Comparison of ENCODE assay signal across 24 cellular contexts in the genomic region with DNA sequence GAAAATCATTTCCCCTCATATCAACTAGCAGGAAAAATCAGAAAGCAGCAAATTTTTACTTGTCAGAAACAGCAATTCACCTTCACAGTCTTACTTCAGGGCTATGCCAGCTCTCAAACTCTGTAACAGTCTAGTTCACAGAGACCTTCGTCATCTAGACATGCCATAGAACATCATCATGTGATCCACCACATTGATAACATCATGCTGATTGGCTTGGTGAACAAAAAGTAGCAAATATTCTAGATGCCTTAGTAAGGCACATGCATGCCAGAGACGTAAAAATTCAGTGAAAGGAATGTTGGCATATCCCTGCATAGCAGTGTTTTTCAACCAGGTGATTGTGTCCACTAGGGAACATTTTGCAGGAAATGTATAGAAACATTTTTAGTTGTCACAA.
"Had no signal": no experiment of that assay in that cellular context is flagged by ENCODE, and none has a peak within 500 bp of the region (broad histone marks: within the 10 kb centered on the region; RNA-seq: fewer than 3 reads in every experiment).

No MANE protein-coding gene starts in this region.

- H3K4me3 ChIP-seq: coronary artery, dorsolateral prefrontal cortex, esophagus muscularis mucosa, gastrocnemius medialis, heart right ventricle, left lung, lung, mucosa of descending colon had no signal

- ATAC-seq: gastrocnemius medialis, heart right ventricle, left cardiac atrium, left ventricle myocardium superior, mucosa of descending colon had no signal

- H3K36me3 ChIP-seq: esophagus muscularis mucosa, gastrocnemius medialis, heart right ventricle, left lung had no signal

- FAIRE-seq: colon, endothelial cell of umbilical vein, islet of Langerhans, keratinocyte had no signal

- H3K27ac ChIP-seq: coronary artery, dorsolateral prefrontal cortex, esophagus muscularis mucosa, gastrocnemius medialis, heart right ventricle, left lung had no signal

- H3K27me3 ChIP-seq: dorsolateral prefrontal cortex, gastrocnemius medialis, left lung had no signal

- H3K36me3 Mint-ChIP-seq: mesothelial cell of epicardium had no signal

- H3K4me1 Mint-ChIP-seq: mesothelial cell of epicardium had no signal

- H3K9me3 ChIP-seq: esophagus muscularis mucosa, gastrocnemius medialis, heart right ventricle, left lung, mucosa of descending colon had no signal

- H3K4me1 ChIP-seq: esophagus muscularis mucosa, gastrocnemius medialis, heart right ventricle, left lung had no signal

- DNase-seq: dermis blood vessel endothelial cell; dorsolateral prefrontal cortex; effector CD4-positive, alpha-beta T cell; effector memory CD4-positive, alpha-beta T cell; foreskin fibroblast; foreskin melanocyte; gastrocnemius medialis; glutamatergic neuron; head of caudate nucleus; heart right ventricle; hippocampal formation; left cardiac atrium; left lung; left ventricle myocardium superior; mesenchymal stem cell; mucosa of descending colon had no signal

- H3K4me3 Mint-ChIP-seq: mesothelial cell of epicardium had no signal

- H3K27ac Mint-ChIP-seq: mesothelial cell of epicardium had no signal
